In the genomic region with DNA sequence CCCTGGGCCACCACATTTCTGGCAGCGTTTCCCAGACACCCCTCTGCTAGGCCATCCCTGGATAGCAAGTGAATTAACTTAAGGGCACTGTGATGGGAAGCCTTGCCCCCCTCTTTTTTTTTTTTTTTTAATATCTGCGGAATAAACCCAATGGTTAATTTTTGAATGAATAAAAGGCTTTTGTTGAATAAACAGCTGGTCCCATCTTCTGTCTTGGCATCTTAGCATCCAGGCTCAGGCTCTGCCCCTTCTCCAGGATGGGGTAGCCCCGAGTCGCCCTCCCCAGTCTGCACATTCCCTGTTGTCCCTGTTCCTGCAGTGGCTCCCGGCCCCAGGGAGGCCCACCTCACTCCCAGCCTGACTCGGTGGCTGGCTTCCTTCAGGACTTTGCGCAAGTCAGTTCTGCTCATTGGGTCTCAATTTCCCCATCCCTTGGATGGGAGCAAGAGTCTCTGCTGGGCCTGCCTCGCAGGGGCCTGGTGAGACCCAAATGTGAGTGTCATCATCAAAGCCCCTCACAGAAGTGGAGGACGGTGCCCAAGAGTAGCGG, we compare ENCODE assay signal across 2 cellular contexts.
TF ChIP-seq lines count a peak whose summit lies in the region.

No MANE protein-coding gene starts in this region.

TF ChIP-seq in A549, 52 proteins besides CTCF, POLR2A, EP300 and RAD21:
- TF ChIP-seq RFX5 (IDR thresholded peaks at IDR 0.05): no peak

TF ChIP-seq in IMR-90, 13 proteins besides CTCF, POLR2A, EP300 and RAD21:
- TF ChIP-seq BHLHE40 (IDR thresholded peaks at IDR 0.05; ENCODE audit: low read depth, low read length): no peak
